15 cellular contexts compared by ENCODE assay signal in the genomic region with DNA sequence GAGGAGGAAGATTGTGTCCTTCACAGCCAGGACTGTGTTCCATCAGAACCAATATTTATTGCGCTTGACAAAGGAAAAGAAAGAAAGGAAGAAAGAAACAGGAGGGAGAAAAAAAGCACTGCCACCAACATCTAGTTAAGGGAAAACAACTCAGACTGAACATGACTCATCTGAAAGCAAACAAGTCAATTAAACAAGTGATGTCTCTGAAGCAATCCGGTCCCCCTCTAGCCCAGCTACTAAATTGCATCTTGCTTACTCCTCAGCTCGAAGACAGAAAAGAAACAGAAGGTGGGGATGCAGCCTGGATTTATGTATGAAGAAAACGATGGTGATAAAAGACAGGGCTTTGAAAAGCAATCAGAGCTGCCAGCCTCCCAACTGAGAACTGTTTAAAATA.
DNase-seq lines count a peak whose midpoint lies in the region; TF ChIP-seq lines count a peak whose summit lies in the region.
"Had no signal": no experiment of that assay in that cellular context is flagged by ENCODE, and none has a peak within 500 bp of the region (broad histone marks: within the 10 kb centered on the region; RNA-seq: fewer than 3 reads in every experiment).

No MANE protein-coding gene starts in this region.

- H3K4me3 Mint-ChIP-seq in endothelial cell (ENCODE audit: unreplicated experiment) = no peak overlapping the region
- H3K4me3 Mint-ChIP-seq: activated naive CD8-positive, alpha-beta T cell treated with anti-CD3 and anti-CD28 coated beads for 36 hours; CD14-positive monocyte; mesothelial cell of epicardium; stimulated activated naive B cell treated with anti-CD40 and anti-IgM and Interleukin-4, amounts not matched to agents 10 μg/mL and 1 μg/mL and 100 μg/mL, for 72 hours had no signal

- peak; percentile 16 for DNase-seq in AG09309 (ENCODE audit: low read depth)
- DNase-seq in H4 (ENCODE audit: low spot score) = peak; percentile 21
- peak; percentile 33 for DNase-seq in RPMI7951 (ENCODE audit: low read depth)
- DNase-seq in inferior parietal cortex (ENCODE audit: extremely low spot score) = peak; percentile 16
- DNase-seq in activated CD4-positive, alpha-beta T cell treated with anti-CD3 and anti-CD28 coated beads, Interleukin-2, amount 50 U/mL, for 1 hour = no peak
- no peak for DNase-seq in mesenteric fat pad (ENCODE audit: low spot score)
- no peak for DNase-seq in activated CD4-positive, alpha-beta T cell treated with anti-CD3 and anti-CD28 coated beads for 1 hour
- DNase-seq in endothelial cell (ENCODE audit: low spot score) = no peak
- DNase-seq: activated naive CD8-positive, alpha-beta T cell treated with anti-CD3 and anti-CD28 coated beads for 36 hours; dermis blood vessel endothelial cell; MV-4-11; stimulated activated CD4-positive, alpha-beta T cell treated with anti-CD3 and anti-CD28 coated beads, Interleukin-2, amount 100 ng/mL, for 48 hours; stimulated activated naive B cell treated with anti-CD40 and anti-IgM and Interleukin-4, amounts not matched to agents 10 μg/mL and 1 μg/mL and 100 μg/mL, for 72 hours had no signal

- H3K27me3 Mint-ChIP-seq in endothelial cell (ENCODE audit: unreplicated experiment) = no peaks in the 10 kb centered on the region
- H3K27me3 Mint-ChIP-seq: activated naive CD8-positive, alpha-beta T cell treated with anti-CD3 and anti-CD28 coated beads for 36 hours; stimulated activated naive B cell treated with anti-CD40 and anti-IgM and Interleukin-4, amounts not matched to agents 10 μg/mL and 1 μg/mL and 100 μg/mL, for 72 hours had no signal

- H3K4me3 ChIP-seq in AG09309 (ENCODE audit: control insufficient read depth, low read depth, low read length) = no peak overlapping the region

- no peaks in the 10 kb centered on the region for H3K9me3 Mint-ChIP-seq in endothelial cell (ENCODE audit: unreplicated experiment)
- H3K9me3 Mint-ChIP-seq: activated naive CD8-positive, alpha-beta T cell treated with anti-CD3 and anti-CD28 coated beads for 36 hours; mesothelial cell of epicardium; stimulated activated naive B cell treated with anti-CD40 and anti-IgM and Interleukin-4, amounts not matched to agents 10 μg/mL and 1 μg/mL and 100 μg/mL, for 72 hours had no signal

- no peak overlapping the region for H3K27ac Mint-ChIP-seq in endothelial cell (ENCODE audit: unreplicated experiment)
- H3K27ac Mint-ChIP-seq: activated naive CD8-positive, alpha-beta T cell treated with anti-CD3 and anti-CD28 coated beads for 36 hours; CD14-positive monocyte; mesothelial cell of epicardium; stimulated activated naive B cell treated with anti-CD40 and anti-IgM and Interleukin-4, amounts not matched to agents 10 μg/mL and 1 μg/mL and 100 μg/mL, for 72 hours had no signal

- TF ChIP-seq CTCF in AG09309 (IDR thresholded peaks at IDR 0.05; ENCODE audit: control insufficient read depth, insufficient read depth, low read depth, low read length, missing control alignments) = no peak
- no peak for TF ChIP-seq CTCF in endothelial cell (IDR thresholded peaks at IDR 0.05; ENCODE audit: unreplicated experiment)

- no peaks in the 10 kb centered on the region for H3K36me3 Mint-ChIP-seq in endothelial cell (ENCODE audit: low read depth, unreplicated experiment)
- H3K36me3 Mint-ChIP-seq: activated naive CD8-positive, alpha-beta T cell treated with anti-CD3 and anti-CD28 coated beads for 36 hours; CD14-positive monocyte; mesothelial cell of epicardium had no signal

- H3K4me1 Mint-ChIP-seq in endothelial cell (ENCODE audit: unreplicated experiment) = peaks cover 2% of the 10 kb centered on the region
- H3K4me1 Mint-ChIP-seq: CD14-positive monocyte, mesothelial cell of epicardium had no signal

Comparison
In these comparisons a context has a peak if more than half of its experiments do, and no peak if none do; other contexts are left out.
1. DNase-seq: peak in AG09309 (single experiment), H4 (single experiment), RPMI7951 (single experiment) and inferior parietal cortex (single experiment); none in activated CD4-positive, alpha-beta T cell treated with anti-CD3 and anti-CD28 coated beads, Interleukin-2, amount 50 U/mL, for 1 hour (single experiment), mesenteric fat pad (single experiment), activated CD4-positive, alpha-beta T cell treated with anti-CD3 and anti-CD28 coated beads for 1 hour (single experiment) and endothelial cell (single experiment).